ENCODE assay signal across 1 cellular context in genomic region chr5:172583931-172584511, GRCh38.
TF ChIP-seq lines count a peak whose summit lies in the region.

No MANE protein-coding gene starts in this region.

TF ChIP-seq in H1, 55 proteins besides CTCF, POLR2A, EP300 and RAD21:
- TF ChIP-seq SRF (IDR thresholded peaks at IDR 0.05; ENCODE audit: low read depth, low read length) (no peak), NRF1 (IDR thresholded peaks at IDR 0.05; ENCODE audit: low read depth, low read length) (no peak), POLR2AphosphoS5 (IDR thresholded peaks at IDR 0.05; ENCODE audit: low read depth, low read length) (no peak), YY1 (IDR thresholded peaks at IDR 0.05; ENCODE audit: low read depth, low read length) (no peak), KDM1A (IDR thresholded peaks at IDR 0.05; ENCODE audit: borderline replicate concordance, low read length) (no peak), KDM4A (IDR thresholded peaks at IDR 0.05; ENCODE audit: low read depth, low read length, severe bottlenecking) (no peak), EZH2 (IDR thresholded peaks at IDR 0.05; ENCODE audit: low read depth, low read length, severe bottlenecking) (no peak), PHF8 (conservative IDR thresholded peaks at IDR 0.05; ENCODE audit: low read depth, low read length) (no peak), CREB1 (IDR thresholded peaks at IDR 0.05) (no peak), MAFK (IDR thresholded peaks at IDR 0.05; ENCODE audit: low read depth, low read length) (no peak), TBP (IDR thresholded peaks at IDR 0.05; ENCODE audit: low read depth, low read length) (no peak), SP4 (IDR thresholded peaks at IDR 0.05; ENCODE audit: low read length) (no peak), CEBPB (IDR thresholded peaks at IDR 0.05; ENCODE audit: low read depth, low read length) (no peak), SIX5 (IDR thresholded peaks at IDR 0.05; ENCODE audit: low read depth, low read length) (no peak), JUND (IDR thresholded peaks at IDR 0.05; ENCODE audit: low read length) (no peak), NANOG (IDR thresholded peaks at IDR 0.05; ENCODE audit: insufficient read depth, low read depth, low read length, poor library complexity, severe bottlenecking) (no peak), ATF2 (IDR thresholded peaks at IDR 0.05; ENCODE audit: low read length) (no peak)
